19 cellular contexts compared by ENCODE assay signal in the genomic region with DNA sequence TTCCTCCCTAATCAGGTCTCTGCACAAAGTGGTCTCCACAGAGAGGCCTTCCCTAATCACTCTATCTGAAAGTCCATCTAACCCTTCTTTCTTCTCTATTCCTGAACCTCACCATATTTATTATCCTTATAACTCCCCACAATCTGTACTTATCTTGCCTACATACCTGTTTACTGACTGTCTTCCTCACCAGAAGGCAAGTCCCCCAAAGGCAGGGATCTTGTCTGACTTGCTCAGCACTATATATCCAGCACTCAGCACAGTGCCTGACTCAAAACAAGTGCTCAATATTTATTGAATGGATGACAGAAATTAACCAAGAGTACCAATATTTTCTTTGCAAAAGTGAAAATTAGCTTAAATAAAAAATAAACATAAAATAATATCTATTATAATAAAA. TPM values are rescaled to one million over a fixed set of nuclear protein-coding genes. Genes with fewer than 3 reads are reported as not detected.
DNase-seq lines count a peak whose midpoint lies in the region; ATAC-seq and TF ChIP-seq lines count a peak whose summit lies in the region.
"Had no signal": no experiment of that assay in that cellular context is flagged by ENCODE, and none has a peak within 500 bp of the region (broad histone marks: within the 10 kb centered on the region; RNA-seq: fewer than 3 reads in every experiment).

No MANE protein-coding gene starts in this region.

- H3K36me3 ChIP-seq in brain microvascular endothelial cell (replicated peaks) (peaks cover 9% of the 10 kb centered on the region), osteoblast (ENCODE audit: insufficient read depth, low read length) (peaks cover 13% of the 10 kb centered on the region)
- H3K36me3 ChIP-seq: thoracic aorta had no signal

- H3K27me3 ChIP-seq in brain microvascular endothelial cell (replicated peaks) (no peaks in the 10 kb centered on the region), osteoblast (ENCODE audit: insufficient read depth, low read length) (no peaks in the 10 kb centered on the region)

- H2AFZ ChIP-seq in osteoblast (ENCODE audit: low read length): no peak overlapping the region

- no peak for TF ChIP-seq POLR2A in GM18505 (IDR thresholded peaks at IDR 0.05; ENCODE audit: borderline replicate concordance, extremely low read depth, insufficient read depth, insufficient read length)

- H3K9me3 ChIP-seq in osteoblast (ENCODE audit: low read depth, low read length): no peaks in the 10 kb centered on the region
- H3K9me3 ChIP-seq: thoracic aorta had no signal

- in situ Hi-C loops in brain microvascular endothelial cell (cut with HindIII; ENCODE audit: low pct_ligation_motif_present, low sequenced_read_pairs): no loop called here

- H3K4me1 ChIP-seq in osteoblast (ENCODE audit: insufficient read depth, low read length): peaks cover 16% of the 10 kb centered on the region

- no peak for ATAC-seq in GM18505 (IDR thresholded peaks at IDR 0.05; ENCODE audit: unreplicated experiment)

- H3K27ac ChIP-seq in brain microvascular endothelial cell: peak overlapping the region; percentile 88
- H3K27ac ChIP-seq in osteoblast (ENCODE audit: low read depth, low read length): peak overlapping the region; percentile 79

- TF ChIP-seq CTCF in brain microvascular endothelial cell (IDR thresholded peaks at IDR 0.05; ENCODE audit: low read depth, low read length, missing control alignments): no peak
- no peak for TF ChIP-seq CTCF in osteoblast (IDR thresholded peaks at IDR 0.05; ENCODE audit: extremely low read depth, low read depth, low read length)

- H3K4me3 ChIP-seq in brain microvascular endothelial cell (ENCODE audit: low read depth, low read length) (no peak overlapping the region), osteoblast (ENCODE audit: insufficient read depth, low read length) (no peak overlapping the region)
- H3K4me3 ChIP-seq: lung, thoracic aorta had no signal

- H3K79me2 ChIP-seq in osteoblast (ENCODE audit: insufficient read depth, low read length): peaks cover 86% of the 10 kb centered on the region

- peak overlapping the region; percentile 44 for H3K4me2 ChIP-seq in osteoblast (ENCODE audit: insufficient read depth, low read length)

- peak; percentile 31 for DNase-seq in ELR (ENCODE audit: low read depth)
- DNase-seq in NCI-H226: peak; percentile 53
- DNase-seq in brain microvascular endothelial cell: peak; percentile 64
- peak; percentile 46 for DNase-seq in osteoblast (ENCODE audit: insufficient read length, low spot score, missing footprints)
- DNase-seq in nucleus accumbens (lab: John Stamatoyannopoulos, UW): no peak
- no peak for DNase-seq in retina
- DNase-seq: activated gamma-delta T cell treated with Interleukin-2 at 50 U/mL for 16 hours; activated T-cell treated with anti-CD3 and anti-CD28 coated beads for 4 hours; AML-193; amniotic stem cell; CD8-positive, alpha-beta memory T cell; central memory CD4-positive, alpha-beta T cell; NCI-H1105 treated with DMSO at 0.1 percent for 48 hours; NCI-H2029 treated with DMSO at 0.1 percent for 48 hours; stimulated activated CD4-positive, alpha-beta T cell treated with anti-CD3 and anti-CD28 coated beads, Interleukin-4, amount 100 ng/mL, for 1 hour; stimulated activated naive CD4-positive, alpha-beta T cell treated with Interleukin-2 at 50 U/mL for 16 hours had no signal

- peaks cover 6% of the 10 kb centered on the region for H4K20me1 ChIP-seq in osteoblast (ENCODE audit: insufficient read depth, low read length)

RNA-seq across cellular contexts. Expression of gene DCUN1D5, which starts 5.5 kb away (rescaled TPM):
- total RNA-seq in osteoblast: 45.7 and 60.1 TPM in 2 replicates

RNA-seq across cellular contexts. Expression of gene DYNC2H1, which starts 22.8 kb away (rescaled TPM):
- 82.2 and 100 TPM in 2 replicates for total RNA-seq in osteoblast

Comparison
In these comparisons a context has a peak if more than half of its experiments do, and no peak if none do; other contexts are left out.
1. DNase-seq: peak in ELR (single experiment), NCI-H226 (single experiment), brain microvascular endothelial cell (single experiment) and osteoblast (single experiment); none in nucleus accumbens (0 of 56) and retina (single experiment).